In genomic region chr2:96264086-96264485, GRCh38 we compare ENCODE assay signal across 10 cellular contexts. TPM values are rescaled to one million over a fixed set of nuclear protein-coding genes. Genes with fewer than 3 reads are reported as not detected.
A peak's percentile ranks its signal among the peaks of the same experiment; 100 is the strongest.
DNase-seq lines count a peak whose midpoint lies in the region; ATAC-seq and TF ChIP-seq lines count a peak whose summit lies in the region.
"Had no signal": no experiment of that assay in that cellular context is flagged by ENCODE, and none has a peak within 500 bp of the region (broad histone marks: within the 10 kb centered on the region; RNA-seq: fewer than 3 reads in every experiment).

No MANE protein-coding gene starts in this region.

- peaks cover 3% of the 10 kb centered on the region; the same call in 1 of the 2 replicates for H3K36me3 ChIP-seq in Panc1 (ENCODE audit: control insufficient read depth, insufficient read depth, low read length)
- peaks cover 12 to 45% (median 35%) of the 10 kb centered on the region in 4 donors for H3K36me3 ChIP-seq in esophagus muscularis mucosa
- H3K36me3 ChIP-seq in parathyroid adenoma (ENCODE audit: control insufficient read depth, insufficient read depth, low read length), result no peaks in the 10 kb centered on the region

- no peak overlapping the region for H3K9ac ChIP-seq in parathyroid adenoma

- peaks cover 46% of the 10 kb centered on the region for H3K79me2 ChIP-seq in parathyroid adenoma

- peak overlapping the region; percentile 88 for H3K4me3 Mint-ChIP-seq in Calu3 (ENCODE audit: low read depth, unreplicated experiment)

- H3K4me3 ChIP-seq in Panc1 (ENCODE audit: low read depth in 2 of 2, low read length in 2 of 2), result peak overlapping the region; percentile 61 to 94
- peak overlapping the region; percentile 88 to 97 (median 92) for H3K4me3 ChIP-seq in esophagus muscularis mucosa
- peak overlapping the region; percentile 87 for H3K4me3 ChIP-seq in parathyroid adenoma (ENCODE audit: low read depth, low read length)

- H3K9me3 ChIP-seq in Panc1 (ENCODE audit: control insufficient read depth, insufficient read depth, low read depth, low read length) (no peaks in the 10 kb centered on the region), esophagus muscularis mucosa (no peaks in the 10 kb centered on the region), parathyroid adenoma (ENCODE audit: control insufficient read depth, low read length) (no peaks in the 10 kb centered on the region)

- peaks cover 46% of the 10 kb centered on the region for H3K36me3 Mint-ChIP-seq in Calu3 (ENCODE audit: insufficient read depth, unreplicated experiment)

- H3K27me3 ChIP-seq in Panc1 (ENCODE audit: control insufficient read depth, insufficient read depth, low read length) (no peaks in the 10 kb centered on the region), esophagus muscularis mucosa (no peaks in the 10 kb centered on the region), parathyroid adenoma (ENCODE audit: control insufficient read depth, insufficient read depth, low read length) (no peaks in the 10 kb centered on the region)

- H3K4me2 ChIP-seq in parathyroid adenoma (ENCODE audit: low read length), result peak overlapping the region; percentile 74

- no peaks in the 10 kb centered on the region for H3K9me3 Mint-ChIP-seq in Calu3 (ENCODE audit: low read depth, unreplicated experiment)

- peaks cover 33% of the 10 kb centered on the region for H3K4me1 Mint-ChIP-seq in Calu3 (ENCODE audit: low read depth, unreplicated experiment)

- CTCF ChIA-PET in Calu3 (lab: Charles Lee), result interaction anchor here (1.0 kb wide), 1 partner anchor 125 kb away, joined by 7 read pairs; the partner anchor contains the start of gene ASTL
- CTCF ChIA-PET in Panc1 (lab: Charles Lee), result no interaction called here

- POLR2A ChIA-PET in Panc1 (lab: Charles Lee), result no interaction called here

- no peak overlapping the region for H2AFZ ChIP-seq in parathyroid adenoma

- DNase-seq in Calu3, result no peak
- no peak for DNase-seq in Panc1 (ENCODE audit: low read depth, low spot score)
- no peak for DNase-seq in esophagus muscularis mucosa (ENCODE audit: extremely low spot score)
- no peak for DNase-seq in stimulated activated CD4-positive, alpha-beta T cell treated with anti-CD3 and anti-CD28 coated beads, Interleukin-15, amount 100 ng/mL, for 24 hours
- DNase-seq in HuH-7.5 (ENCODE audit: low spot score), result no peak
- no peak for DNase-seq in NCI-H187 treated with DMSO at 0.1 percent for 48 hours (lab: John Stamatoyannopoulos, UW)
- DNase-seq: aorta, NCI-H774 had no signal

- BruUV-seq in Calu3 (replicated peaks; lab: Mats Ljungman, UMichigan) (no TSS peak), Panc1 (replicated peaks; lab: Mats Ljungman, UMichigan) (no TSS peak)

- in situ Hi-C loops in Panc1 (cut with HindIII; ENCODE audit: low pct_unique_long_range_greater_than_20kb, low sequenced_read_pairs), result loop anchor here (25.0 kb wide), 1 partner anchor 102 kb away; no protein-coding TSS in a partner anchor

- H3K27ac Mint-ChIP-seq in Calu3 (ENCODE audit: unreplicated experiment), result peak overlapping the region; percentile 66

- ATAC-seq in Panc1 (no peak), HG03378 (IDR thresholded peaks at IDR 0.05; ENCODE audit: unreplicated experiment) (no peak)

- H3K4me1 ChIP-seq in Panc1 (ENCODE audit: control insufficient read depth, insufficient read depth, low read length) (peaks cover 41% of the 10 kb centered on the region), esophagus muscularis mucosa (peaks cover 59 to 79% (median 74%) of the 10 kb centered on the region in 4 donors), parathyroid adenoma (peaks cover 37% of the 10 kb centered on the region)

- no peak for TF ChIP-seq POLR2A in esophagus muscularis mucosa (IDR thresholded peaks at IDR 0.05; ENCODE audit: low read depth)

- no peak overlapping the region for H3K27ac ChIP-seq in Panc1 (ENCODE audit: low read length)
- H3K27ac ChIP-seq in esophagus muscularis mucosa (replicated peaks in 1 of 4), result peak overlapping the region in 3 of 4 donors; percentile 92 to 98 (median 96)
- peak overlapping the region; percentile 89 for H3K27ac ChIP-seq in parathyroid adenoma

- 56% methylated on average over 4 of the region's 4 CpGs for WGBS in esophagus muscularis mucosa

- no peak for TF ChIP-seq EP300 in esophagus muscularis mucosa (IDR thresholded peaks at IDR 0.05)

- intact Hi-C loops in Calu3 (cut with micrococcal nuclease; ENCODE audit: unreplicated experiment), result loop anchor here (10.0 kb wide), 3 partner anchors 129 to 269 kb away; partner anchors contain the start of genes ANKRD36C and ASTL
- intact Hi-C loops in Panc1 (cut with micrococcal nuclease; ENCODE audit: unreplicated experiment), result loop anchor here (5.0 kb wide), 1 partner anchor 57 kb away; the partner anchor contains the start of gene STARD7
- intact Hi-C loops in esophagus muscularis mucosa (cut with DNase I), result loop anchor here (2.0 to 10.0 kb wide), 2 partner anchors 55 to 71 kb away; partner anchors contain the start of genes NCAPH and STARD7

- TF ChIP-seq CTCF in Calu3 (IDR thresholded peaks at IDR 0.05; ENCODE audit: unreplicated experiment) (no peak), Panc1 (IDR thresholded peaks at IDR 0.05) (no peak), esophagus muscularis mucosa (IDR thresholded peaks at IDR 0.05) (no peak), parathyroid adenoma (IDR thresholded peaks at IDR 0.05) (no peak)

- H3K27me3 Mint-ChIP-seq in Calu3 (ENCODE audit: unreplicated experiment), result no peaks in the 10 kb centered on the region

RNA-seq across cellular contexts. Expression of gene TMEM127, which starts 1.7 kb away (rescaled TPM):
- total RNA-seq in Calu3 (2022) (50.7 and 53.2 TPM in 2 replicates), Panc1 (2021; ENCODE audit: unreplicated experiment) (63.1 TPM), esophagus muscularis mucosa (10 to 100 TPM; 42.8 to 72.0 (median 55.3) TPM)
- 48.7 TPM for polyA plus RNA-seq in Panc1 (2012; ENCODE audit: insufficient read length)

RNA-seq across cellular contexts. Expression of gene CIAO1, which starts 1.9 kb away (rescaled TPM):
- 75.7 and 85.9 TPM in 2 replicates for total RNA-seq in Calu3 (2022)
- 85.5 TPM for total RNA-seq in Panc1 (2021; ENCODE audit: unreplicated experiment)
- 77.4 TPM for polyA plus RNA-seq in Panc1 (2012; ENCODE audit: insufficient read length)
- total RNA-seq in esophagus muscularis mucosa, result 100 to 1,000 TPM in 1 of 4 donors, 10 to 100 TPM in 3; 76.4 to 101 (median 92.5) TPM

RNA-seq across cellular contexts. Expression of gene SNRNP200, which starts 41.3 kb away (rescaled TPM):
- total RNA-seq in Calu3 (2022), result 140 and 143 TPM in 2 replicates
- 231 TPM for total RNA-seq in Panc1 (2021; ENCODE audit: unreplicated experiment)
- 251 TPM for polyA plus RNA-seq in Panc1 (2012; ENCODE audit: insufficient read length)
- total RNA-seq in esophagus muscularis mucosa, result 100 to 1,000 TPM in 2 of 4 donors, 10 to 100 TPM in 2; 73.7 to 106 (median 90.8) TPM

RNA-seq across cellular contexts. Expression of gene STARD7, which starts 55.5 kb away (rescaled TPM):
- total RNA-seq in Calu3 (2022) (119 and 123 TPM in 2 replicates), Panc1 (2021; ENCODE audit: unreplicated experiment) (133 TPM), esophagus muscularis mucosa (100 to 1,000 TPM in 1 of 4 donors, 10 to 100 TPM in 3; 85.0 to 110 (median 92.2) TPM)
- polyA plus RNA-seq in Panc1 (2012; ENCODE audit: insufficient read length), result 66.9 TPM
